In the genomic region with DNA sequence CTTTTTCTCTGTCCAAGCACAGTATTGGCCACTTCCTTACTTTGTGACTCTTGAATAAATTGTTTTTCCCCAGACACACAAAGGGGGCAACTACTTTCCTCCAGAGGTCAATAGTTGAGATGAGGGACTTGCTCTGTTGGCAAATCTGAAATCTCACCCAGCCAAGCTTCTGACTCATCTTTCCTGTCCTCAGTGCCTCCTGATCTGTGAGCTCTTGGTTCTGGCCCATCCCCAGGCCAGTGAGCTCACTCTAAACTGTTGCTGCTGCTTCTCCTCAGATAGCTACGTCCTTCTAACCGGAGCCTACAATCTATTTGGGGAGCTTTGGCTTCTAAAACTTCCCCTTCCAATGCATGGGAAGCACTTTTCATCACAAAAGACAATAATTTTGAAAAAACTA, we compare ENCODE assay signal across 9 cellular contexts. TPM values are rescaled to one million over a fixed set of nuclear protein-coding genes. Genes with fewer than 3 reads are reported as not detected.
DNase-seq lines count a peak whose midpoint lies in the region; ATAC-seq and TF ChIP-seq lines count a peak whose summit lies in the region.
"Had no signal": no experiment of that assay in that cellular context is flagged by ENCODE, and none has a peak within 500 bp of the region (broad histone marks: within the 10 kb centered on the region; RNA-seq: fewer than 3 reads in every experiment).

No MANE protein-coding gene starts in this region.

- H3K4me3 Mint-ChIP-seq in T-helper 17 cell = no peak overlapping the region
- H3K4me3 Mint-ChIP-seq: natural killer cell had no signal

- H3K4me3 ChIP-seq in cardiac fibroblast (replicated peaks in 1 of 2; ENCODE audit: low read depth in 2 of 2, low read length in 2 of 2) = no peak overlapping the region
- H3K4me3 ChIP-seq in WERI-Rb-1 (ENCODE audit: low read depth, low read length) = no peak overlapping the region

- H3K36me3 ChIP-seq in WERI-Rb-1 = no peaks in the 10 kb centered on the region

- ATAC-seq in GM19455 (IDR thresholded peaks at IDR 0.05; ENCODE audit: unreplicated experiment) (no peak), T-helper 17 cell (no peak)
- ATAC-seq: natural killer cell had no signal

- H3K27me3 Mint-ChIP-seq in T-helper 17 cell = peaks cover 6% of the 10 kb centered on the region

- TF ChIP-seq CTCF in cardiac fibroblast (IDR thresholded peaks at IDR 0.05; ENCODE audit: low read depth, low read length) (no peak), WERI-Rb-1 (IDR thresholded peaks at IDR 0.05; ENCODE audit: low read depth, low read length) (no peak)

- H3K9me3 ChIP-seq in WERI-Rb-1 (ENCODE audit: severe bottlenecking) (no peaks in the 10 kb centered on the region), T-helper 17 cell (ENCODE audit: control insufficient read depth, low read length, poor library complexity, severe bottlenecking) (no peaks in the 10 kb centered on the region)

- peak; percentile 83 for DNase-seq in A172 (ENCODE audit: low spot score)
- peak; percentile 39 for DNase-seq in HS-5 (ENCODE audit: low read depth)
- DNase-seq in cardiac fibroblast (ENCODE audit: low read depth in 2 of 2) = peak; percentile 85 to 93
- peak; percentile 84 for DNase-seq in kidney tubule cell (ENCODE audit: low spot score)
- no peak for DNase-seq in NCI-H128 (lab: John Stamatoyannopoulos, UW; ENCODE audit: unreplicated experiment)
- no peak for DNase-seq in WERI-Rb-1
- no peak for DNase-seq in T-helper 17 cell
- DNase-seq: natural killer cell had no signal

- no peaks in the 10 kb centered on the region for H3K27me3 ChIP-seq in WERI-Rb-1 (ENCODE audit: insufficient read depth, low read depth, severe bottlenecking)

- no peaks in the 10 kb centered on the region for H3K4me1 Mint-ChIP-seq in T-helper 17 cell
- H3K4me1 Mint-ChIP-seq: natural killer cell had no signal

- no peaks in the 10 kb centered on the region for H3K36me3 Mint-ChIP-seq in T-helper 17 cell (ENCODE audit: low read depth)
- H3K36me3 Mint-ChIP-seq: natural killer cell had no signal

- H3K27ac Mint-ChIP-seq in T-helper 17 cell = no peak overlapping the region
- H3K27ac Mint-ChIP-seq: natural killer cell had no signal

- H3K27ac ChIP-seq in WERI-Rb-1 = no peak overlapping the region

RNA-seq across cellular contexts. Expression of a gene that starts 50.0 kb away (rescaled TPM):
- 68.4 and 78.5 TPM in 2 replicates for total RNA-seq in A172 (2014; rRNA removed; shearing (Covaris generic))
- total RNA-seq in T-helper 17 cell = 10 to 100 TPM; 45.0 to 46.2 TPM

Comparison
In these comparisons a context has a peak if more than half of its experiments do, and no peak if none do; other contexts are left out.
1. DNase-seq: peak in A172 (single experiment), HS-5 (single experiment), cardiac fibroblast (2 of 2) and kidney tubule cell (single experiment); none in NCI-H128 (single experiment), WERI-Rb-1 (single experiment) and T-helper 17 cell (0 of 3).